ENCODE assay signal across 19 cellular contexts in the genomic region with DNA sequence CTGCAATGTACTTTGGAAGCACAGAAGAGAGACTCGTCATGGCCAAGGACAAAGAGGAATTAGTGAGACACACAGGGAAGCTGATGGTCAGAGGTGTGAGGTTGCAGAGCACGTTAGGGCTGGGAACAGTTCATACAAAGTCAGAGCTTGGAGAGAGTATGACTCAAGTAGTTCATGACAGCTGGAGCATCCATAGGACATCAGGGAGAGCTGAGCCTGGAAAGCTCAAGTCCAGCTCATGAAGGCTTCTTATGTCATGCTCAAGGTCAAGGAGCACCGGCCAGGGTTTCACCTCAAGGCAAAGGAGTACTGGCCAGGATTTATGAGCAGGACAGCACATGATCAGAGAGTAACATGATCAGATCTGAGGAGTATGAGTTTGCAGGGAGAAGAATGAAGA.
"Had no signal": no experiment of that assay in that cellular context is flagged by ENCODE, and none has a peak within 500 bp of the region (broad histone marks: within the 10 kb centered on the region; RNA-seq: fewer than 3 reads in every experiment).

No MANE protein-coding gene starts in this region.

- ATAC-seq: K562 had no signal

- H3K4me1 Mint-ChIP-seq: IgD-negative memory B cell had no signal

- H3K9me3 ChIP-seq: SK-N-SH had no signal

- DNase-seq: Kasumi-1, MV-4-11, NCI-H1048, NCI-H1105, NCI-H1436 treated with DMSO at 0.1 percent for 48 hours, NCI-H1694, NCI-H187 treated with DMSO at 0.1 percent for 48 hours, NCI-H2171 treated with DMSO at 0.1 percent for 48 hours, NCI-H446 treated with DMSO at 0.1 percent for 48 hours, NCI-H524 treated with DMSO at 0.1 percent for 48 hours, NCI-H69, NCI-H774, RPMI8226, SHP77, SK-N-SH had no signal

- H3K27ac ChIP-seq: HL-60, KMS-11 had no signal

- H3K36me3 Mint-ChIP-seq: IgD-negative memory B cell had no signal

- H3K4me3 Mint-ChIP-seq: IgD-negative memory B cell had no signal

- H3K27ac Mint-ChIP-seq: IgD-negative memory B cell had no signal

- H3K4me3 ChIP-seq: K562 had no signal
